17 cellular contexts compared by ENCODE assay signal in the genomic region with DNA sequence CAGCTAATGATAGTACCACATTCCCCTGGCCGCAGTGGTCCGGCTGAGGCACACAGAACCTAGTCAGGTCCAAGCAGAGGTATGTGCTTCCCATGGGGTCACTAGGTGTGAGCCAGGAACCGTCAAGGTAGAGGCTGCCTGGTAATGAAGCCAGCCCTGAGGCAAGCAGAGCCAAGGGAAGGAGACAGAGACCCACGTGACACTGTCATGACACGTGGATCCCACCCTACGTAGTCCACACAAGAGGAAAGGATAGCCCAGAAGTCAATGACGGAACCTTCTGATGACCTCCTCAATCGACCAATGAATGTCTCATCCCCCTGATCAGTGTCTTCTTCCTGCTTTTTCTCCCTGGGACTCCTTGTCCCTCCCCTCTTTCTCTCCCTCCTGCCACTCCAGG. TPM values are rescaled to one million over a fixed set of nuclear protein-coding genes. Genes with fewer than 3 reads are reported as not detected.
DNase-seq lines count a peak whose midpoint lies in the region; ATAC-seq and TF ChIP-seq lines count a peak whose summit lies in the region.
"Had no signal": no experiment of that assay in that cellular context is flagged by ENCODE, and none has a peak within 500 bp of the region (broad histone marks: within the 10 kb centered on the region; RNA-seq: fewer than 3 reads in every experiment).

No MANE protein-coding gene starts in this region.

- H3K4me1 ChIP-seq in OCI-LY7 (ENCODE audit: insufficient read depth, low read length, poor library complexity, severe bottlenecking) (peaks cover 93% of the 10 kb centered on the region), muscle layer of colon (ENCODE audit: insufficient read depth, low read length) (peaks cover 34% of the 10 kb centered on the region), thymus (ENCODE audit: control insufficient read depth, insufficient read depth, low read length) (no peaks in the 10 kb centered on the region)

- H3K9me3 ChIP-seq in OCI-LY7 (ENCODE audit: low read length) (no peaks in the 10 kb centered on the region), muscle layer of colon (ENCODE audit: low read length) (no peaks in the 10 kb centered on the region), thymus (ENCODE audit: control insufficient read depth) (no peaks in the 10 kb centered on the region)
- H3K9me3 ChIP-seq: SJCRH30 had no signal

- H3K36me3 ChIP-seq in OCI-LY7 (ENCODE audit: insufficient read depth, low read length) (peaks cover 21% of the 10 kb centered on the region), muscle layer of colon (ENCODE audit: insufficient read depth, low read length) (no peaks in the 10 kb centered on the region), thymus (ENCODE audit: control insufficient read depth, insufficient read depth) (no peaks in the 10 kb centered on the region)
- H3K36me3 ChIP-seq: SJCRH30 had no signal

- TF ChIP-seq CTCF in OCI-LY7 (conservative IDR thresholded peaks at IDR 0.05; ENCODE audit: low read length), result no peak
- no peak for TF ChIP-seq CTCF in foreskin fibroblast (IDR thresholded peaks at IDR 0.05; ENCODE audit: low read depth, low read length)

- POLR2A ChIA-PET in OCI-LY7 (lab: Charles Lee), result interaction anchor here (1.2 kb wide), 1 partner anchor 16 kb away, joined by 4 read pairs; no protein-coding TSS in a partner anchor
- POLR2A ChIA-PET in activated CD8-positive, alpha-beta T cell treated with anti-CD3 and anti-CD28 coated beads, Interleukin-2, amount 10 ng/mL, durations not matched to agents 7 days and 5 days (lab: Charles Lee), result interaction anchor here (0.6 kb wide), 1 partner anchor 90 kb away, joined by 3 read pairs; no protein-coding TSS in a partner anchor

- peak; percentile 12 for DNase-seq in D341Med (ENCODE audit: low spot score)
- DNase-seq in OCI-LY7 (ENCODE audit: low spot score), result peak; percentile 30
- no peak for DNase-seq in activated CD8-positive, alpha-beta T cell treated with anti-CD3 and anti-CD28 coated beads, Interleukin-2, amount 10 ng/mL, durations not matched to agents 7 days and 5 days
- no peak for DNase-seq in foreskin fibroblast
- DNase-seq: DMS 273 treated with DMSO at 0.1 percent for 48 hours, NCI-H1105, NCI-H1694, NCI-H510A, NCI-H774, PC-3, RPMI8226, SJCRH30 had no signal

- no peak overlapping the region for H3K4me3 Mint-ChIP-seq in activated CD8-positive, alpha-beta T cell treated with anti-CD3 and anti-CD28 coated beads, Interleukin-2, amount 10 ng/mL, durations not matched to agents 7 days and 5 days
- H3K4me3 Mint-ChIP-seq: CD14-positive monocyte had no signal

- H2AFZ ChIP-seq in OCI-LY7 (ENCODE audit: low read length), result no peak overlapping the region

- ATAC-seq in activated CD8-positive, alpha-beta T cell treated with anti-CD3 and anti-CD28 coated beads, Interleukin-2, amount 10 ng/mL, durations not matched to agents 7 days and 5 days, result no peak
- no peak for ATAC-seq in HG02571 (IDR thresholded peaks at IDR 0.05; ENCODE audit: unreplicated experiment)
- ATAC-seq: K562, PC-3 had no signal

- H3K27ac Mint-ChIP-seq in activated CD8-positive, alpha-beta T cell treated with anti-CD3 and anti-CD28 coated beads, Interleukin-2, amount 10 ng/mL, durations not matched to agents 7 days and 5 days, result no peak overlapping the region
- H3K27ac Mint-ChIP-seq: CD14-positive monocyte had no signal

- CTCF ChIA-PET in OCI-LY7 (lab: Charles Lee; ENCODE audit: unreplicated experiment), result no interaction called here
- CTCF ChIA-PET in activated CD8-positive, alpha-beta T cell treated with anti-CD3 and anti-CD28 coated beads, Interleukin-2, amount 10 ng/mL, durations not matched to agents 7 days and 5 days (lab: Charles Lee), result no interaction called here

- no peaks in the 10 kb centered on the region for H3K27me3 Mint-ChIP-seq in activated CD8-positive, alpha-beta T cell treated with anti-CD3 and anti-CD28 coated beads, Interleukin-2, amount 10 ng/mL, durations not matched to agents 7 days and 5 days (ENCODE audit: low read depth)

- H3K27ac ChIP-seq in OCI-LY7 (ENCODE audit: low read depth, low read length, poor library complexity, severe bottlenecking) (peak overlapping the region; percentile 60), muscle layer of colon (ENCODE audit: low read depth, low read length) (peak overlapping the region; percentile 19), thymus (ENCODE audit: low read depth) (peak overlapping the region; percentile 36)
- H3K27ac ChIP-seq: SJCRH30 had no signal

- H3K4me2 ChIP-seq in OCI-LY7 (ENCODE audit: low read length), result peak overlapping the region; percentile 67

- H4K20me1 ChIP-seq in OCI-LY7 (ENCODE audit: insufficient read depth, low read length), result no peaks in the 10 kb centered on the region

- no peaks in the 10 kb centered on the region for H3K9me2 ChIP-seq in OCI-LY7 (ENCODE audit: insufficient read depth, low read length)

- H3K4me3 ChIP-seq in OCI-LY7 (ENCODE audit: low read depth, low read length, poor library complexity, severe bottlenecking) (peak overlapping the region; percentile 23), muscle layer of colon (ENCODE audit: low read depth in 1 of 2, low read length in 2 of 2) (no peak overlapping the region), thymus (ENCODE audit: low read length) (no peak overlapping the region), foreskin fibroblast (ENCODE audit: low read depth in 1 of 2, low read length in 2 of 2) (no peak overlapping the region)
- H3K4me3 ChIP-seq: K562, SJCRH30 had no signal

- no peaks in the 10 kb centered on the region for H3K4me1 Mint-ChIP-seq in activated CD8-positive, alpha-beta T cell treated with anti-CD3 and anti-CD28 coated beads, Interleukin-2, amount 10 ng/mL, durations not matched to agents 7 days and 5 days (ENCODE audit: low read depth)
- H3K4me1 Mint-ChIP-seq: CD14-positive monocyte had no signal

- H3K9ac ChIP-seq in muscle layer of colon (ENCODE audit: low read length), result no peak overlapping the region

- no TSS peak for BruUV-seq in OCI-LY7 (replicated peaks; lab: Mats Ljungman, UMichigan)

- no peaks in the 10 kb centered on the region for H3K27me3 ChIP-seq in muscle layer of colon (ENCODE audit: control insufficient read depth in 1 of 2, insufficient read depth in 2 of 2, low read length in 2 of 2)
- no peaks in the 10 kb centered on the region for H3K27me3 ChIP-seq in thymus (ENCODE audit: control insufficient read depth, insufficient read depth)
- H3K27me3 ChIP-seq: SJCRH30 had no signal

- intact Hi-C loops in OCI-LY7 (cut with micrococcal nuclease; ENCODE audit: unreplicated experiment), result no loop called here

- WGBS in thymus, result 93% methylated on average over 8 of the region's 8 CpGs

- H3K79me2 ChIP-seq in OCI-LY7 (ENCODE audit: insufficient read depth, low read depth, low read length), result peaks cover 93% of the 10 kb centered on the region

- no peaks in the 10 kb centered on the region for H3K36me3 Mint-ChIP-seq in activated CD8-positive, alpha-beta T cell treated with anti-CD3 and anti-CD28 coated beads, Interleukin-2, amount 10 ng/mL, durations not matched to agents 7 days and 5 days (ENCODE audit: low read depth)
- H3K36me3 Mint-ChIP-seq: CD14-positive monocyte had no signal

- H3K9me3 Mint-ChIP-seq in activated CD8-positive, alpha-beta T cell treated with anti-CD3 and anti-CD28 coated beads, Interleukin-2, amount 10 ng/mL, durations not matched to agents 7 days and 5 days (ENCODE audit: insufficient read depth), result no peaks in the 10 kb centered on the region

RNA-seq across cellular contexts. Expression of a gene that starts 19.0 kb away (rescaled TPM):
- 48.9 and 61.5 TPM in 2 replicates for total RNA-seq in OCI-LY7 (2014; rRNA removed; shearing (Covaris generic))
- 40.5 and 56.0 TPM in 2 replicates for total RNA-seq in OCI-LY7 (2022)
- 20.9 TPM for polyA plus RNA-seq in thymus
- total RNA-seq in activated CD8-positive, alpha-beta T cell treated with anti-CD3 and anti-CD28 coated beads, Interleukin-2, amount 10 ng/mL, durations not matched to agents 7 days and 5 days, result under 1 TPM in 1 of 2 experiments, not detected in 1; 0.16 TPM
- polyA plus RNA-seq: CD14-positive monocyte had no signal

RNA-seq across cellular contexts. Expression of a gene that starts 52.5 kb away (rescaled TPM):
- total RNA-seq in OCI-LY7 (2014; rRNA removed; shearing (Covaris generic)), result 28.5 and 38.0 TPM in 2 replicates
- total RNA-seq in OCI-LY7 (2022), result 68.9 and 74.7 TPM in 2 replicates
- polyA plus RNA-seq in thymus, result 70.7 TPM
- 10 to 100 TPM; 87.7 to 91.4 TPM for total RNA-seq in activated CD8-positive, alpha-beta T cell treated with anti-CD3 and anti-CD28 coated beads, Interleukin-2, amount 10 ng/mL, durations not matched to agents 7 days and 5 days

Comparison
In these comparisons a context has a peak if more than half of its experiments do, and no peak if none do; other contexts are left out.
1. DNase-seq: peak in D341Med (single experiment) and OCI-LY7 (single experiment); none in activated CD8-positive, alpha-beta T cell treated with anti-CD3 and anti-CD28 coated beads, Interleukin-2, amount 10 ng/mL, durations not matched to agents 7 days and 5 days (single experiment) and foreskin fibroblast (0 of 2).
2. RNA of a gene that starts 19.0 kb away (total RNA-seq): 40.5 to 61.5 TPM in OCI-LY7; 0.16 TPM in activated CD8-positive, alpha-beta T cell treated with anti-CD3 and anti-CD28 coated beads, Interleukin-2, amount 10 ng/mL, durations not matched to agents 7 days and 5 days; every median in the first group is over 10 times any median in the second.
3. Peak in every context shown above with its lines, with median percentiles within 50 percentile points of each other: H3K27ac ChIP-seq.